In the genomic region with DNA sequence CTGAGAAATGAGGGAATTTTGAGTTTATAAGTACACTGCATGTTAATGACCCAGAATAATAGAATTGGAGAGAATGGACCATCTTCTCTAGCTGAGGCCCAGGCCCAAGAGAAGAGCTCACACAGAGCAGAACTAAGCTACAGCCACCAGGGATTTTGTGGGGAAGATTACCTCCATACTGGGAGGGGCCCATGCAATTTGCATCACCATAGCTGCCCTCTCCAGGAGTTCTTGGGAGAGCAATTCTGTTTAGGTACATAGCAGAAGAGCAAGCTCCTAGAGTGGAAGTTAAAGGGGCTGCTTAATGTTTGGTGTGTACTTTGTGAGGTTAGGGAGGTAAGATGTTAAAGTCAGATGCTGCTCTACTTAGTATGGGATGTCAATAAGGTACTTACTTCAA, we compare ENCODE assay signal across 1 cellular context.
TF ChIP-seq lines count a peak whose summit lies in the region.

No MANE protein-coding gene starts in this region.

TF ChIP-seq in GM23338, 12 proteins besides CTCF, POLR2A, EP300 and RAD21 (continued from another document):
- TF ChIP-seq, protein P1, sequence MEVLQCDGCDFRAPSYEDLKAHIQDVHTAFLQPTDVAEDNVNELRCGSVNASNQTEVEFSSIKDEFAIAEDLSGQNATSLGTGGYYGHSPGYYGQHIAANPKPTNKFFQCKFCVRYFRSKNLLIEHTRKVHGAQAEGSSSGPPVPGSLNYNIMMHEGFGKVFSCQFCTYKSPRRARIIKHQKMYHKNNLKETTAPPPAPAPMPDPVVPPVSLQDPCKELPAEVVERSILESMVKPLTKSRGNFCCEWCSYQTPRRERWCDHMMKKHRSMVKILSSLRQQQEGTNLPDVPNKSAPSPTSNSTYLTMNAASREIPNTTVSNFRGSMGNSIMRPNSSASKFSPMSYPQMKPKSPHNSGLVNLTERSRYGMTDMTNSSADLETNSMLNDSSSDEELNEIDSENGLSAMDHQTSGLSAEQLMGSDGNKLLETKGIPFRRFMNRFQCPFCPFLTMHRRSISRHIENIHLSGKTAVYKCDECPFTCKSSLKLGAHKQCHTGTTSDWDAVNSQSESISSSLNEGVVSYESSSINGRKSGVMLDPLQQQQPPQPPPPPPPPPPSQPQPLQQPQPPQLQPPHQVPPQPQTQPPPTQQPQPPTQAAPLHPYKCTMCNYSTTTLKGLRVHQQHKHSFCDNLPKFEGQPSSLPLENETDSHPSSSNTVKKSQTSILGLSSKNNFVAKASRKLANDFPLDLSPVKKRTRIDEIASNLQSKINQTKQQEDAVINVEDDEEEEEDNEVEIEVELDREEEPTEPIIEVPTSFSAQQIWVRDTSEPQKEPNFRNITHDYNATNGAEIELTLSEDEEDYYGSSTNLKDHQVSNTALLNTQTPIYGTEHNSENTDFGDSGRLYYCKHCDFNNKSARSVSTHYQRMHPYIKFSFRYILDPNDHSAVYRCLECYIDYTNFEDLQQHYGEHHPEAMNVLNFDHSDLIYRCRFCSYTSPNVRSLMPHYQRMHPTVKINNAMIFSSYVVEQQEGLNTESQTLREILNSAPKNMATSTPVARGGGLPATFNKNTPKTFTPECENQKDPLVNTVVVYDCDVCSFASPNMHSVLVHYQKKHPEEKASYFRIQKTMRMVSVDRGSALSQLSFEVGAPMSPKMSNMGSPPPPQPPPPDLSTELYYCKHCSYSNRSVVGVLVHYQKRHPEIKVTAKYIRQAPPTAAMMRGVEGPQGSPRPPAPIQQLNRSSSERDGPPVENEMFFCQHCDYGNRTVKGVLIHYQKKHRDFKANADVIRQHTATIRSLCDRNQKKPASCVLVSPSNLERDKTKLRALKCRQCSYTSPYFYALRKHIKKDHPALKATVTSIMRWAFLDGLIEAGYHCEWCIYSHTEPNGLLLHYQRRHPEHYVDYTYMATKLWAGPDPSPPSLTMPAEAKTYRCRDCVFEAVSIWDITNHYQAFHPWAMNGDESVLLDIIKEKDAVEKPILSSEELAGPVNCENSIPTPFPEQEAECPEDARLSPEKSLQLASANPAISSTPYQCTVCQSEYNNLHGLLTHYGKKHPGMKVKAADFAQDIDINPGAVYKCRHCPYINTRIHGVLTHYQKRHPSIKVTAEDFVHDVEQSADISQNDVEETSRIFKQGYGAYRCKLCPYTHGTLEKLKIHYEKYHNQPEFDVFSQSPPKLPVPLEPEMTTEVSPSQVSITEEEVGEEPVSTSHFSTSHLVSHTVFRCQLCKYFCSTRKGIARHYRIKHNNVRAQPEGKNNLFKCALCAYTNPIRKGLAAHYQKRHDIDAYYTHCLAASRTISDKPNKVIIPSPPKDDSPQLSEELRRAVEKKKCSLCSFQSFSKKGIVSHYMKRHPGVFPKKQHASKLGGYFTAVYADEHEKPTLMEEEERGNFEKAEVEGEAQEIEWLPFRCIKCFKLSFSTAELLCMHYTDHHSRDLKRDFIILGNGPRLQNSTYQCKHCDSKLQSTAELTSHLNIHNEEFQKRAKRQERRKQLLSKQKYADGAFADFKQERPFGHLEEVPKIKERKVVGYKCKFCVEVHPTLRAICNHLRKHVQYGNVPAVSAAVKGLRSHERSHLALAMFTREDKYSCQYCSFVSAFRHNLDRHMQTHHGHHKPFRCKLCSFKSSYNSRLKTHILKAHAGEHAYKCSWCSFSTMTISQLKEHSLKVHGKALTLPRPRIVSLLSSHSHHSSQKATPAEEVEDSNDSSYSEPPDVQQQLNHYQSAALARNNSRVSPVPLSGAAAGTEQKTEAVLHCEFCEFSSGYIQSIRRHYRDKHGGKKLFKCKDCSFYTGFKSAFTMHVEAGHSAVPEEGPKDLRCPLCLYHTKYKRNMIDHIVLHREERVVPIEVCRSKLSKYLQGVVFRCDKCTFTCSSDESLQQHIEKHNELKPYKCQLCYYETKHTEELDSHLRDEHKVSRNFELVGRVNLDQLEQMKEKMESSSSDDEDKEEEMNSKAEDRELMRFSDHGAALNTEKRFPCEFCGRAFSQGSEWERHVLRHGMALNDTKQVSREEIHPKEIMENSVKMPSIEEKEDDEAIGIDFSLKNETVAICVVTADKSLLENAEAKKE (CRISPR knock-in tag; IDR thresholded peaks at IDR 0.05) = peak; percentile 99
- TF ChIP-seq, protein P2, sequence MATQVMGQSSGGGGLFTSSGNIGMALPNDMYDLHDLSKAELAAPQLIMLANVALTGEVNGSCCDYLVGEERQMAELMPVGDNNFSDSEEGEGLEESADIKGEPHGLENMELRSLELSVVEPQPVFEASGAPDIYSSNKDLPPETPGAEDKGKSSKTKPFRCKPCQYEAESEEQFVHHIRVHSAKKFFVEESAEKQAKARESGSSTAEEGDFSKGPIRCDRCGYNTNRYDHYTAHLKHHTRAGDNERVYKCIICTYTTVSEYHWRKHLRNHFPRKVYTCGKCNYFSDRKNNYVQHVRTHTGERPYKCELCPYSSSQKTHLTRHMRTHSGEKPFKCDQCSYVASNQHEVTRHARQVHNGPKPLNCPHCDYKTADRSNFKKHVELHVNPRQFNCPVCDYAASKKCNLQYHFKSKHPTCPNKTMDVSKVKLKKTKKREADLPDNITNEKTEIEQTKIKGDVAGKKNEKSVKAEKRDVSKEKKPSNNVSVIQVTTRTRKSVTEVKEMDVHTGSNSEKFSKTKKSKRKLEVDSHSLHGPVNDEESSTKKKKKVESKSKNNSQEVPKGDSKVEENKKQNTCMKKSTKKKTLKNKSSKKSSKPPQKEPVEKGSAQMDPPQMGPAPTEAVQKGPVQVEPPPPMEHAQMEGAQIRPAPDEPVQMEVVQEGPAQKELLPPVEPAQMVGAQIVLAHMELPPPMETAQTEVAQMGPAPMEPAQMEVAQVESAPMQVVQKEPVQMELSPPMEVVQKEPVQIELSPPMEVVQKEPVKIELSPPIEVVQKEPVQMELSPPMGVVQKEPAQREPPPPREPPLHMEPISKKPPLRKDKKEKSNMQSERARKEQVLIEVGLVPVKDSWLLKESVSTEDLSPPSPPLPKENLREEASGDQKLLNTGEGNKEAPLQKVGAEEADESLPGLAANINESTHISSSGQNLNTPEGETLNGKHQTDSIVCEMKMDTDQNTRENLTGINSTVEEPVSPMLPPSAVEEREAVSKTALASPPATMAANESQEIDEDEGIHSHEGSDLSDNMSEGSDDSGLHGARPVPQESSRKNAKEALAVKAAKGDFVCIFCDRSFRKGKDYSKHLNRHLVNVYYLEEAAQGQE (IDR thresholded peaks at IDR 0.05; ENCODE audit: unreplicated experiment) = no peak
- TF ChIP-seq ZNF331 (CRISPR knock-in tag; IDR thresholded peaks at IDR 0.05; ENCODE audit: low read depth) (no peak), ZNF114 (CRISPR knock-in tag; IDR thresholded peaks at IDR 0.05) (no peak; the same call in 1 of the 2 replicates), JUNB (IDR thresholded peaks at IDR 0.05; ENCODE audit: unreplicated experiment) (no peak), CREB1 (CRISPR knock-in tag; IDR thresholded peaks at IDR 0.05; ENCODE audit: low read depth) (peak; percentile 26; the same call in 1 of the 2 replicates), POLR2AphosphoS5 (IDR thresholded peaks at IDR 0.05; ENCODE audit: low read depth) (no peak)
